In genomic region chr9:21996858-21997257, GRCh38 we compare ENCODE assay signal across 10 cellular contexts. TPM values are rescaled to one million over a fixed set of nuclear protein-coding genes. Genes with fewer than 3 reads are reported as not detected.
DNase-seq lines count a peak whose midpoint lies in the region; ATAC-seq and TF ChIP-seq lines count a peak whose summit lies in the region.
"Had no signal": no experiment of that assay in that cellular context is flagged by ENCODE, and none has a peak within 500 bp of the region (broad histone marks: within the 10 kb centered on the region; RNA-seq: fewer than 3 reads in every experiment).

No MANE protein-coding gene starts in this region.

- no peak overlapping the region for H3K27ac Mint-ChIP-seq in CD4-positive, alpha-beta T cell
- no peak overlapping the region for H3K27ac Mint-ChIP-seq in GM23338

- peaks cover 53% of the 10 kb centered on the region for H3K27me3 Mint-ChIP-seq in CD4-positive, alpha-beta T cell
- peaks cover 69% of the 10 kb centered on the region for H3K27me3 Mint-ChIP-seq in GM23338 (ENCODE audit: insufficient read depth, low read depth, poor library complexity)

- peaks cover 11% of the 10 kb centered on the region for H3K4me1 Mint-ChIP-seq in CD4-positive, alpha-beta T cell (ENCODE audit: low read depth)
- peaks cover 35% of the 10 kb centered on the region for H3K4me1 Mint-ChIP-seq in GM23338

- intact Hi-C loops in CD4-positive, alpha-beta T cell (cut with DNase I, micrococcal nuclease): no loop called here

- peaks cover 14% of the 10 kb centered on the region; the same call in 1 of the 2 replicates for H3F3A ChIP-seq in GM23338 (replicated peaks; ENCODE audit: low read depth)

- no peak for ATAC-seq in CD4-positive, alpha-beta T cell (ENCODE audit: poor library complexity)
- ATAC-seq in GM23338: no peak
- ATAC-seq in HG03520 (IDR thresholded peaks at IDR 0.05; ENCODE audit: unreplicated experiment): no peak
- no peak for ATAC-seq in HG02588 (IDR thresholded peaks at IDR 0.05; ENCODE audit: unreplicated experiment)

- H3K36me3 ChIP-seq in GM23338 (ENCODE audit: insufficient read depth) (no peaks in the 10 kb centered on the region), SJSA1 (peaks cover 29% of the 10 kb centered on the region), iPS-20b (ENCODE audit: insufficient read depth, low read depth, low read length) (no peaks in the 10 kb centered on the region)

- peaks cover 3% of the 10 kb centered on the region; the same call in 1 of the 2 replicates for H4K20me1 ChIP-seq in GM23338 (replicated peaks; ENCODE audit: insufficient read depth)

- H3K4me3 Mint-ChIP-seq in CD4-positive, alpha-beta T cell: peak overlapping the region; percentile 100
- peak overlapping the region; percentile 65 for H3K4me3 Mint-ChIP-seq in GM23338

- no peak for TF ChIP-seq CTCF in CD4-positive, alpha-beta T cell (IDR thresholded peaks at IDR 0.05)
- no peak for TF ChIP-seq CTCF in GM23338 (conservative IDR thresholded peaks at IDR 0.05; ENCODE audit: low read depth in 2 of 2)

- peaks cover 10% of the 10 kb centered on the region for H3K36me3 Mint-ChIP-seq in CD4-positive, alpha-beta T cell (ENCODE audit: low read depth)
- no peaks in the 10 kb centered on the region for H3K36me3 Mint-ChIP-seq in GM23338 (ENCODE audit: low read depth)

- no peak overlapping the region for H2AFZ ChIP-seq in GM23338

- no peaks in the 10 kb centered on the region for H3K9me3 Mint-ChIP-seq in CD4-positive, alpha-beta T cell
- 0 out of 3 replicates have a peak, but pooled peaks cover 3% of the 10 kb centered on the region for H3K9me3 Mint-ChIP-seq in GM23338

- CTCF ChIA-PET in CD4-positive, alpha-beta T cell (lab: Charles Lee): no interaction called here

- H3K4me1 ChIP-seq in GM23338 (ENCODE audit: insufficient read depth): peaks cover 46% of the 10 kb centered on the region
- H3K4me1 ChIP-seq in SJSA1 (replicated peaks): peaks cover 23% of the 10 kb centered on the region
- H3K4me1 ChIP-seq in iPS-20b (ENCODE audit: insufficient read depth, low read length): peaks cover 16% of the 10 kb centered on the region

- POLR2A ChIA-PET in CD4-positive, alpha-beta T cell (lab: Charles Lee): interaction anchor here (0.9 kb wide), 1 partner anchor 10 kb away, joined by 3 read pairs; no protein-coding TSS in a partner anchor

- peaks cover 12% of the 10 kb centered on the region for H3K27me3 ChIP-seq in CD4-positive, alpha-beta T cell (ENCODE audit: control insufficient read depth, insufficient read depth, low read length)
- H3K27me3 ChIP-seq in GM23338 (ENCODE audit: insufficient read depth): peaks cover 92% of the 10 kb centered on the region
- no peaks in the 10 kb centered on the region for H3K27me3 ChIP-seq in SJSA1 (replicated peaks)
- peaks cover 99% of the 10 kb centered on the region for H3K27me3 ChIP-seq in iPS-20b (ENCODE audit: insufficient read depth, low read length)

- no peak overlapping the region for H3K9ac ChIP-seq in iPS-20b (ENCODE audit: low read depth, low read length)

- no peak overlapping the region for H3K27ac ChIP-seq in CD4-positive, alpha-beta T cell (ENCODE audit: low read depth, low read length)
- H3K27ac ChIP-seq in GM23338 (ENCODE audit: low read depth): no peak overlapping the region
- 0 out of 2 replicates have a peak overlapping the region, but pooled peaks have one; percentile 94 for H3K27ac ChIP-seq in SJSA1
- no peak overlapping the region for H3K27ac ChIP-seq in iPS-20b (ENCODE audit: low read length)

- peak overlapping the region; percentile 93 for H3K4me2 ChIP-seq in GM23338

- H3K9me2 ChIP-seq in GM23338 (ENCODE audit: insufficient read depth): no peaks in the 10 kb centered on the region

- H3K9me3 ChIP-seq in CD4-positive, alpha-beta T cell (ENCODE audit: control insufficient read depth, low read length): no peaks in the 10 kb centered on the region
- H3K9me3 ChIP-seq in SJSA1 (replicated peaks) (no peaks in the 10 kb centered on the region), iPS-20b (ENCODE audit: insufficient read depth, low read depth, low read length) (no peaks in the 10 kb centered on the region)

- H3K4me3 ChIP-seq in GM23338 (peak overlapping the region; percentile 77), SJSA1 (peak overlapping the region; percentile 80), iPS-20b (ENCODE audit: low read length) (peak overlapping the region; percentile 80; the same call in 1 of the 2 replicates)

- DNase-seq in CD4-positive, alpha-beta T cell: no peak
- DNase-seq in GM23338 (ENCODE audit: low spot score): peak; percentile 35
- no peak for DNase-seq in SJSA1 (ENCODE audit: low read depth in 1 of 2, low spot score in 2 of 2)
- DNase-seq in LoVo (ENCODE audit: low spot score): no peak
- DNase-seq: activated CD4-positive, alpha-beta T cell treated with anti-CD3 and anti-CD28 coated beads, Interleukin-2, amount 50 U/mL, for 4 hours; dorsolateral prefrontal cortex; stimulated activated CD4-positive, alpha-beta T cell treated with anti-CD3 and anti-CD28 coated beads, Interleukin-12 subunit alpha, Interleukin-12 subunit beta, amount 100 ng/mL, for 4 hours had no signal

- no peaks in the 10 kb centered on the region for H3K79me2 ChIP-seq in GM23338 (replicated peaks; ENCODE audit: insufficient read depth)

TF ChIP-seq in GM23338, 12 proteins besides CTCF, POLR2A, EP300 and RAD21 (continues in another document):
- TF ChIP-seq EZH2 (IDR thresholded peaks at IDR 0.05; ENCODE audit: low read depth, unreplicated experiment) (no peak), REST (IDR thresholded peaks at IDR 0.05; ENCODE audit: unreplicated experiment) (no peak), JUNB (IDR thresholded peaks at IDR 0.05; ENCODE audit: unreplicated experiment) (no peak), ZNF331 (CRISPR knock-in tag; IDR thresholded peaks at IDR 0.05; ENCODE audit: low read depth) (no peak)

RNA-seq across cellular contexts. Expression of gene CDKN2B-AS1, which starts 2.3 kb away (rescaled TPM):
- total RNA-seq in CD4-positive, alpha-beta T cell: under 1 TPM; 0.25 to 0.30 TPM
- total RNA-seq in GM23338 (2014; rRNA removed; shearing (Covaris generic)): 0.14 TPM in 1 of 2 replicates, not detected in the other
- polyA plus RNA-seq in GM23338 (2016; fragmentation: Nextera tagmentation; extraction: Ambion mirVana): not detected in 2 replicates
- 2.6 and 7.5 TPM in 2 replicates for total RNA-seq in SJSA1 (2014; rRNA removed; shearing (Covaris generic))

RNA-seq across cellular contexts. Expression of gene CDKN2A, which starts 2.7 kb away (rescaled TPM):
- under 1 TPM; 0.71 to 0.89 TPM for total RNA-seq in CD4-positive, alpha-beta T cell
- 0.87 and 4.0 TPM in 2 replicates for total RNA-seq in GM23338 (2014; rRNA removed; shearing (Covaris generic))
- 1.2 and 2.7 TPM in 2 replicates for polyA plus RNA-seq in GM23338 (2016; fragmentation: Nextera tagmentation; extraction: Ambion mirVana)
- 198 and 290 TPM in 2 replicates for total RNA-seq in SJSA1 (2014; rRNA removed; shearing (Covaris generic))

RNA-seq across cellular contexts. Expression of gene CDKN2B, which starts 12.2 kb away (rescaled TPM):
- total RNA-seq in CD4-positive, alpha-beta T cell: not detected
- 0.31 and 0.83 TPM in 2 replicates for total RNA-seq in GM23338 (2014; rRNA removed; shearing (Covaris generic))
- polyA plus RNA-seq in GM23338 (2016; fragmentation: Nextera tagmentation; extraction: Ambion mirVana): 0.09 and 0.29 TPM in 2 replicates
- total RNA-seq in SJSA1 (2014; rRNA removed; shearing (Covaris generic)): 22.3 and 29.6 TPM in 2 replicates

Comparison
In these comparisons a context has a peak if more than half of its experiments do, and no peak if none do; other contexts are left out.
1. RNA of gene CDKN2A, which starts 2.7 kb away (total RNA-seq): 198 to 290 TPM in SJSA1; 0.71 to 0.89 TPM in CD4-positive, alpha-beta T cell and 0.87 to 4.0 TPM in GM23338; every median in the first group is over 10 times any median in the second.
2. RNA of gene CDKN2B, which starts 12.2 kb away (total RNA-seq): 22.3 to 29.6 TPM in SJSA1; 0.31 to 0.83 TPM in GM23338 and not detected in CD4-positive, alpha-beta T cell; every median in the first group is over 10 times any median in the second.
3. Peak in every context shown above with its lines, with median percentiles within 50 percentile points of each other: H3K4me3 ChIP-seq.